Comparison of ENCODE assay signal across 1 cellular context in the genomic region with DNA sequence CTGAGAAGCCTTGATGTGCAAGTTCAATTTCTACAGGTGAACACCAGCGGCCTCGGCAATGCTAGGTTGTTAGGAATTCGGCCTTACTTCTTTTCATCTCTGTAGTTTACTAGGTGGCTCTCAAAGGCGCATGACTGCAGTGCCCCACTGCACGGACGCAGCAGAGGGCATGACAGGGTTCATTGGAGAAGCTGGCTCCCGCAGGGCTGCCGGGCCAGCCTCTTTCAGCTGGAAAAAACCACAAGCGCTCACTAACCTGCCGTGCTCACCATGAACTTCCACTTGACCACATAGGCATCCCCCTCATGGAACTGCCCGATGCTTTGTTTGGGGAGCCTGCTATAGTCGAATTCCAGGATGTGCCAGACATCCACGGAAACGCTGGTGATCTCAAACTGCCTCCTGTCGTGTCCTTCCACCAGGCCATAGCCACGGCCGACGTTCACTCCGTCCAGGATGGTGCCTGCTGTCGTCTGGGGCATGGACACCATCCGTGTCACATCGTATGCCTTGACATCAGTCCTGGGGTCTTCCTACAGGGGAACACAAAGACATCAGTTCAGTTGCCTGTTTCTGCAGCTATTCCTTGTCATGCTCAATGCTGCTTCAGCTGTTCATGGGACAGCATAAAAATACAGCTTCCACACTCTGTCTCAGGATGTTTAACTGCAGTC.
TF ChIP-seq lines count a peak whose summit lies in the region.

No MANE protein-coding gene starts in this region.

TF ChIP-seq in H1, 55 proteins besides CTCF, POLR2A, EP300 and RAD21 (continued from another document):
- TF ChIP-seq CREB1 (IDR thresholded peaks at IDR 0.05) (no peak), JUN (IDR thresholded peaks at IDR 0.05; ENCODE audit: low read depth, low read length) (no peak), RNF2 (IDR thresholded peaks at IDR 0.05; ENCODE audit: borderline replicate concordance, low read depth, low read length, missing control alignments, poor library complexity, severe bottlenecking) (no peak), SIX5 (IDR thresholded peaks at IDR 0.05; ENCODE audit: low read depth, low read length) (no peak), FOSL1 (IDR thresholded peaks at IDR 0.05; ENCODE audit: insufficient read depth, low read depth, low read length) (no peak), BACH1 (IDR thresholded peaks at IDR 0.05; ENCODE audit: low read length) (no peak)
- TF ChIP-seq, protein P1, sequence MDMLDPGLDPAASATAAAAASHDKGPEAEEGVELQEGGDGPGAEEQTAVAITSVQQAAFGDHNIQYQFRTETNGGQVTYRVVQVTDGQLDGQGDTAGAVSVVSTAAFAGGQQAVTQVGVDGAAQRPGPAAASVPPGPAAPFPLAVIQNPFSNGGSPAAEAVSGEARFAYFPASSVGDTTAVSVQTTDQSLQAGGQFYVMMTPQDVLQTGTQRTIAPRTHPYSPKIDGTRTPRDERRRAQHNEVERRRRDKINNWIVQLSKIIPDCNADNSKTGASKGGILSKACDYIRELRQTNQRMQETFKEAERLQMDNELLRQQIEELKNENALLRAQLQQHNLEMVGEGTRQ (IDR thresholded peaks at IDR 0.05; ENCODE audit: low read length): no peak
